19 cellular contexts compared by ENCODE assay signal in the genomic region with DNA sequence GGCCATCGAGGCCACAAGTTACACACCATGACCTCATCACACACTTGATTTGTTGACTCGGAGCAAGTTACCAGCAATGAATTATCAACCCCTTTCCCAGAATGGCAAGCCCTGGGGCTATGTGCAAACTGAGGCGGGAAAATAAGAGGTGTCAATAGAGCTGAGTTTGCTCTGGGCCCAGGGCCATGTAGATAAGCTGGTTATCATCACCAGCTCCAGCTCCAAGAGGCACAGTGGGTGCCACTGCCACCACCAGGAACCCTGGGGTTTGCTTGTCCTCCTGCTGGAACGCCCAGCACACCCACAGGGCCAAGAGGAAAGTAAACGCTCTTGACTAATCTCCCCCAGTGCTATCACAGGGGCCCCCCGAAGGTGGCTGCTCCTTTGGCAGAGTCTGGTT. TPM values are rescaled to one million over a fixed set of nuclear protein-coding genes. Genes with fewer than 3 reads are reported as not detected.
DNase-seq lines count a peak whose midpoint lies in the region; ATAC-seq and TF ChIP-seq lines count a peak whose summit lies in the region.
"Had no signal": no experiment of that assay in that cellular context is flagged by ENCODE, and none has a peak within 500 bp of the region (broad histone marks: within the 10 kb centered on the region; RNA-seq: fewer than 3 reads in every experiment).

No MANE protein-coding gene starts in this region.

- TF ChIP-seq CTCF in heart left ventricle (IDR thresholded peaks at IDR 0.05), result no peak
- no peak for TF ChIP-seq CTCF in sigmoid colon (IDR thresholded peaks at IDR 0.05)

- 62 to 70% (median 64%) methylated on average over 5 to 6 of the region's 6 CpGs for WGBS in heart left ventricle, 4 donors
- WGBS in sigmoid colon, 2 donors, result 78 to 89% methylated on average over 6 of the region's 6 CpGs

- H3K4me3 ChIP-seq in heart left ventricle, result no peak overlapping the region
- no peak overlapping the region for H3K4me3 ChIP-seq in sigmoid colon
- H3K4me3 ChIP-seq: BLaER1 had no signal

- ATAC-seq in left ventricle myocardium superior (peak; percentile 35), heart left ventricle (no peak), left lobe of liver (no peak), left colon (no peak)

- peaks cover 0 to 10% (median 0%) of the 10 kb centered on the region in 9 donors for H3K27me3 ChIP-seq in heart left ventricle
- H3K27me3 ChIP-seq in sigmoid colon, result no peaks in the 10 kb centered on the region
- H3K27me3 ChIP-seq: BLaER1 had no signal

- H3K4me1 ChIP-seq in heart left ventricle (peaks cover 0 to 14% (median 0%) of the 10 kb centered on the region in 12 donors), sigmoid colon (no peaks in the 10 kb centered on the region)

- intact Hi-C loops in left ventricle myocardium superior (cut with micrococcal nuclease), result no loop called here
- intact Hi-C loops in heart left ventricle (cut with DNase I), result no loop called here
- intact Hi-C loops in sigmoid colon (cut with DNase I), result no loop called here
- intact Hi-C loops in left colon (cut with DNase I, micrococcal nuclease), result no loop called here

- H3K36me3 ChIP-seq in heart left ventricle (no peaks in the 10 kb centered on the region), sigmoid colon (no peaks in the 10 kb centered on the region)
- H3K36me3 ChIP-seq: BLaER1 had no signal

- H3K27ac ChIP-seq in heart left ventricle (no peak overlapping the region), sigmoid colon (no peak overlapping the region)
- H3K27ac ChIP-seq: BLaER1 had no signal

- TF ChIP-seq EP300 in sigmoid colon (IDR thresholded peaks at IDR 0.05), result no peak

- no peak for DNase-seq in left ventricle myocardium superior
- DNase-seq in heart left ventricle, result no peak
- peak; percentile 88 for DNase-seq in NCI-H146 treated with DMSO at 0.1 percent for 48 hours (lab: John Stamatoyannopoulos, UW; ENCODE audit: unreplicated experiment)
- peak; percentile 24 for DNase-seq in left lobe of liver (ENCODE audit: low spot score)
- DNase-seq in sigmoid colon, result peak; percentile 11
- no peak for DNase-seq in NOMO-1 (lab: John Stamatoyannopoulos, UW; ENCODE audit: unreplicated experiment in 2 of 2)
- no peak for DNase-seq in NCI-H524 (lab: John Stamatoyannopoulos, UW)
- DNase-seq in left colon, result no peak
- DNase-seq: CD4-positive, CD25-positive, alpha-beta regulatory T cell; GOT3; NCI-H1092 treated with DMSO at 0.1 percent for 48 hours; NCI-H1694; NCI-H2029 treated with DMSO at 0.1 percent for 48 hours; NCI-H2171; NCI-H226; SHP77 treated with DMSO at 0.1 percent for 48 hours; T-helper 1 cell had no signal

- TF ChIP-seq POLR2A in heart left ventricle (IDR thresholded peaks at IDR 0.05), result no peak
- TF ChIP-seq POLR2A in sigmoid colon (IDR thresholded peaks at IDR 0.05), result no peak

- H3K9me3 ChIP-seq in heart left ventricle (no peaks in the 10 kb centered on the region), sigmoid colon (no peaks in the 10 kb centered on the region)

RNA-seq across cellular contexts. Expression of a gene that starts 13.0 kb away (rescaled TPM):
- total RNA-seq in left ventricle myocardium superior (15.8 TPM), heart left ventricle (10 to 100 TPM; 11.4 to 27.6 (median 17.1) TPM), left lobe of liver (5.9 TPM), sigmoid colon (10 to 100 TPM in 3 of 4 donors, 1 to 10 TPM in 1; 8.6 to 25.4 (median 18.5) TPM), left colon (10 to 100 TPM; 25.4 to 27.3 TPM)
- polyA plus RNA-seq in heart left ventricle (10 to 100 TPM; 11.0 to 29.0 TPM), sigmoid colon (10 to 100 TPM; 16.9 to 19.3 (median 18.6) TPM)

RNA-seq across cellular contexts. Expression of a gene that starts 29.0 kb away (rescaled TPM):
- total RNA-seq in left ventricle myocardium superior (not detected), heart left ventricle (1 to 10 TPM in 3 of 9 donors, under 1 TPM in 1, not detected in 5; 0.16 to 3.1 (median 1.4) TPM), left lobe of liver (not detected), sigmoid colon (1 to 10 TPM in 1 of 4 donors, under 1 TPM in 1, not detected in 2; 0.33 to 2.5 TPM), left colon (not detected)
- polyA plus RNA-seq in heart left ventricle (1 to 10 TPM in 1 of 2 donors, under 1 TPM in 1; 0.21 to 2.7 TPM), sigmoid colon (10 to 100 TPM in 2 of 3 donors, under 1 TPM in 1; 0.06 to 25.2 (median 14.3) TPM)
- total RNA-seq: CD4-positive, CD25-positive, alpha-beta regulatory T cell; OCI-LY7 had no signal
- polyA plus RNA-seq: CD4-positive, CD25-positive, alpha-beta regulatory T cell had no signal

RNA-seq across cellular contexts. Expression of a gene that starts 47.9 kb away (rescaled TPM):
- total RNA-seq in left ventricle myocardium superior (0.47 TPM), heart left ventricle (1 to 10 TPM in 3 of 9 donors, under 1 TPM in 3, not detected in 3; 0.21 to 5.9 (median 1.1) TPM), left lobe of liver (0.53 TPM), sigmoid colon (1 to 10 TPM in 2 of 4 donors, not detected in 2; 2.5 to 4.3 TPM), left colon (under 1 TPM; 0.14 to 0.52 TPM)
- polyA plus RNA-seq in heart left ventricle (1 to 10 TPM in 1 of 2 donors, under 1 TPM in 1; 0.43 to 1.2 TPM), sigmoid colon (10 to 100 TPM in 1 of 3 donors, 1 to 10 TPM in 1, under 1 TPM in 1; 0.26 to 27.6 (median 5.3) TPM)
- total RNA-seq: CD4-positive, CD25-positive, alpha-beta regulatory T cell; OCI-LY7 had no signal
- polyA plus RNA-seq: CD4-positive, CD25-positive, alpha-beta regulatory T cell had no signal

Comparison
In these comparisons a context has a peak if more than half of its experiments do, and no peak if none do; other contexts are left out.
1. DNase-seq: peak in NCI-H146 treated with DMSO at 0.1 percent for 48 hours (single experiment), left lobe of liver (single experiment) and sigmoid colon (single experiment); none in left ventricle myocardium superior (single experiment), heart left ventricle (0 of 5), NOMO-1 (0 of 2), NCI-H524 (0 of 2) and left colon (0 of 2).